In genomic region chr7:158728911-158729645, GRCh38 we compare ENCODE assay signal across 15 cellular contexts.
"Had no signal": no experiment of that assay in that cellular context is flagged by ENCODE, and none has a peak within 500 bp of the region (broad histone marks: within the 10 kb centered on the region; RNA-seq: fewer than 3 reads in every experiment).

No MANE protein-coding gene starts in this region.

- H3K36me3 ChIP-seq: ovary had no signal

- H3K4me3 ChIP-seq: body of pancreas, gastroesophageal sphincter, left lung, ovary had no signal

- H3K4me1 ChIP-seq: body of pancreas had no signal

- H3K9me3 ChIP-seq: body of pancreas, gastroesophageal sphincter, left lung, ovary had no signal

- H3K27me3 ChIP-seq: body of pancreas, gastroesophageal sphincter, left lung, ovary had no signal

- H3K4me3 Mint-ChIP-seq: T-cell had no signal

- H3K27ac ChIP-seq: body of pancreas, ovary had no signal

- H3K27me3 Mint-ChIP-seq: T-cell had no signal

- H3K9me3 Mint-ChIP-seq: T-cell had no signal

- DNase-seq: activated gamma-delta T cell treated with Interleukin-2 at 50 U/mL for 16 hours; activated T-cell treated with anti-CD3 and anti-CD28 coated beads, Interleukin-2, amount 50 U/mL, for 1 hour; body of pancreas; central memory CD4-positive, alpha-beta T cell; cortex of kidney; effector memory CD4-positive, alpha-beta T cell; islet precursor cell; mesenchymal stem cell; ovary; stimulated activated CD4-positive, alpha-beta T cell treated with anti-CD3 and anti-CD28 coated beads, Interleukin-12 subunit alpha, Interleukin-12 subunit beta, amount 100 ng/mL, for 4 hours; stimulated activated naive CD4-positive, alpha-beta T cell; T-cell; T1000 had no signal

- ATAC-seq: body of pancreas, gastroesophageal sphincter, left lung had no signal
